Comparison of ENCODE assay signal across 8 cellular contexts in the genomic region with DNA sequence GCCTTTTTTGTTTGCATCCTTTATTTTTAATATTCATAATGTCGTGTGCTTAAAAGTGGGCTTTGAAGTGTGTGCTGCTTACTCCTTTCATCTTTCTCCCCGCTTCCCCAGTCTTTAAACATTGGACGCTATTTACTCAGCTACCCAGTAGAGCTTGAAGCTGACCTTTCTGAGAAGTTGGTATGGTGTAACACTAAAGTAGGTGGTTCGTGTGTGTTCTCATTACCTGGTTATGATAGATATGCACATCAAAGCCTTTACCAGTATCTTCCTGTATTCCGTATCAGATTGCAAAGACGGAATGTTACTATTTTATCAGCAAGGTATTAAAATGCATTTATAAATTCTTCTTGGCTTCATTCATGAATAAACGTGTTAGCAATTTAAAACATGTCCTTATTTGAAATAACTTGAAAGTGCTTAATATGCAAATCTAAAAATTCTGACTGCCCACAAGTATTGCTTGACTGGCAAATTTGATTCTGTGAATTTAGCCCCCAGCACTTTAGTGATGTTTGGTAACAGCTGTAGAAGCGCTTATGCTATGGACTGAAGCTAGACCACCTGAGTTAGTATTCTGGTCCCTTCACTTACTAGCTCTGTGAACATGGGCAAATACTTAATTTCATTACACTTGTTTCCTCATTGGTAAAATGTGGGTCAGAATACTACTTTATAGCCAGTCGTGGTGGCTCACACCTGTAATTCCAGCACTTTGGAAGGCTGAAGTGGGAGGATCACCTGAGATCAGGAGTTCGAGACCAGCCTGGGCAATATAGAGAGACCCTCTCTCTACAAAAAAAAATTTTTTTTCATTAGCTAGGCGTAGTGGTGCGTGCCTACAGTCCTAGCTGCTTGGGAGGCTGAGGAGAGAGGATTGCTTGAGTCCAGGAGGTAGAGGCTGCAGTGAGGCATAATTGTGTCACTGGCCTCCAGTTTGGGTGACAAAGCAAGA. TPM values are rescaled to one million over a fixed set of nuclear protein-coding genes. Genes with fewer than 3 reads are reported as not detected.
DNase-seq lines count a peak whose midpoint lies in the region; ATAC-seq and TF ChIP-seq lines count a peak whose summit lies in the region.

No MANE protein-coding gene starts in this region.

- no peak for DNase-seq in AG04450 (ENCODE audit: low read depth, low spot score)
- no peak for DNase-seq in breast epithelium (ENCODE audit: low spot score in 2 of 2)
- DNase-seq in central memory CD4-positive, alpha-beta T cell: no peak
- DNase-seq in adrenal gland: no peak

- H3K27ac ChIP-seq in AG04450 (ENCODE audit: low read depth, low read length) (peak overlapping the region; percentile 25), HUES64 (ENCODE audit: low read depth, low read length) (no peak overlapping the region), breast epithelium (peak overlapping the region; percentile 99), muscle layer of duodenum (ENCODE audit: low read length) (no peak overlapping the region), adrenal gland (peak overlapping the region in 2 of 5 donors; percentile 96 to 98)

- no peak for TF ChIP-seq POLR2A in breast epithelium (IDR thresholded peaks at IDR 0.05)
- no peak for TF ChIP-seq POLR2A in adrenal gland (IDR thresholded peaks at IDR 0.05)

- POLR2A ChIA-PET in AG04450 (lab: Yijun Ruan, JAX): interaction anchor here (0.6 to 1.3 kb wide), 2 partner anchors 123 to 163 kb away, joined by 3 to 4 read pairs; no protein-coding TSS in a partner anchor

- peak overlapping the region; percentile 88 for H3K4me3 ChIP-seq in AG04450 (ENCODE audit: low read depth, low read length)
- peak overlapping the region; percentile 96 for H3K4me3 ChIP-seq in HUES64 (ENCODE audit: low read length)
- peak overlapping the region; percentile 89 to 95 (median 91) for H3K4me3 ChIP-seq in breast epithelium
- H3K4me3 ChIP-seq in muscle layer of duodenum (ENCODE audit: low read depth in 1 of 2, low read length in 2 of 2): peak overlapping the region; percentile 81
- peak overlapping the region in 2 of 4 donors; percentile 76 to 78 for H3K4me3 ChIP-seq in adrenal gland

- H3K9ac ChIP-seq in HUES64 (ENCODE audit: low read depth, low read length): peak overlapping the region; percentile 88; the same call in 1 of the 2 replicates

- WGBS in HUES64: 80% methylated on average over 8 of the region's 12 CpGs
- WGBS in adrenal gland, 4 donors: 67 to 77% (median 73%) methylated on average over 12 of the region's 12 CpGs

- intact Hi-C loops in breast epithelium (cut with DNase I; ENCODE audit: low total_unique reads) (no loop called here), adrenal gland (cut with DNase I) (no loop called here)

- H3K4me1 ChIP-seq in HUES64 (ENCODE audit: insufficient read depth, low read length): peaks cover 4% of the 10 kb centered on the region; the same call in 1 of the 2 replicates
- H3K4me1 ChIP-seq in breast epithelium: no peaks in the 10 kb centered on the region
- peaks cover 5 to 21% of the 10 kb centered on the region in 2 donors for H3K4me1 ChIP-seq in muscle layer of duodenum (ENCODE audit: control insufficient read depth in 1 of 2, insufficient read depth in 2 of 2, low read length in 2 of 2)
- peaks cover 10 to 26% of the 10 kb centered on the region in 2 donors for H3K4me1 ChIP-seq in adrenal gland (replicated peaks in 1 of 2)

- CTCF ChIA-PET in AG04450 (lab: Charles Lee): interaction anchor here (0.6 to 5.1 kb wide), 7 partner anchors 23 to 1240 kb away, joined by 3 to 53 read pairs (median 4); no protein-coding TSS in a partner anchor

- no peak for TF ChIP-seq CTCF in AG04450 (IDR thresholded peaks at IDR 0.05; ENCODE audit: low read depth, low read length)
- TF ChIP-seq CTCF in breast epithelium (IDR thresholded peaks at IDR 0.05): no peak
- TF ChIP-seq CTCF in adrenal gland (IDR thresholded peaks at IDR 0.05): no peak

- no peaks in the 10 kb centered on the region for H3K9me3 ChIP-seq in AG04450 (ENCODE audit: control insufficient read depth, insufficient read depth, low read length)
- no peaks in the 10 kb centered on the region for H3K9me3 ChIP-seq in HUES64 (ENCODE audit: insufficient read depth, low read depth, low read length)
- H3K9me3 ChIP-seq in breast epithelium: no peaks in the 10 kb centered on the region
- H3K9me3 ChIP-seq in muscle layer of duodenum (ENCODE audit: control insufficient read depth in 1 of 2, low read length in 2 of 2): no peaks in the 10 kb centered on the region
- no peaks in the 10 kb centered on the region for H3K9me3 ChIP-seq in adrenal gland (replicated peaks in 1 of 3)

- ATAC-seq in HG02852 (IDR thresholded peaks at IDR 0.05; ENCODE audit: unreplicated experiment): no peak
- ATAC-seq in HG02884 (IDR thresholded peaks at IDR 0.05; ENCODE audit: unreplicated experiment): no peak

- H3K36me3 ChIP-seq in HUES64 (ENCODE audit: insufficient read depth, low read length) (peaks cover 5% of the 10 kb centered on the region), breast epithelium (no peaks in the 10 kb centered on the region), muscle layer of duodenum (ENCODE audit: control insufficient read depth in 1 of 2, insufficient read depth in 2 of 2, low read length in 2 of 2) (peaks cover 3 to 7% of the 10 kb centered on the region in 2 donors), adrenal gland (replicated peaks in 1 of 2) (no peaks in the 10 kb centered on the region)

- H3K27me3 ChIP-seq in AG04450 (ENCODE audit: control insufficient read depth, insufficient read depth, low read length) (no peaks in the 10 kb centered on the region), HUES64 (ENCODE audit: insufficient read depth, low read length) (no peaks in the 10 kb centered on the region), breast epithelium (no peaks in the 10 kb centered on the region), muscle layer of duodenum (ENCODE audit: low read depth, low read length) (no peaks in the 10 kb centered on the region), adrenal gland (no peaks in the 10 kb centered on the region)

RNA-seq across cellular contexts. Expression of a gene that starts 1.7 kb away (rescaled TPM):
- polyA plus RNA-seq in AG04450 (2011; rRNA removed) (180 and 186 TPM in 2 replicates), adrenal gland (10 to 100 TPM; 29.5 to 95.1 (median 45.4) TPM)
- 107 and 125 TPM in 2 replicates for polyA minus RNA-seq in AG04450 (2011; rRNA and poly(A)+ RNA removed)
- polyA plus RNA-seq in HUES64 (2013, experiment 1 of 2): 44.7 TPM
- polyA plus RNA-seq in HUES64 (2013, experiment 2 of 2): 47.4 TPM
- total RNA-seq in breast epithelium (10 to 100 TPM; 39.1 to 48.6 (median 43.6) TPM), adrenal gland (100 to 1,000 TPM in 3 of 8 donors, 10 to 100 TPM in 5; 41.8 to 115 (median 89.0) TPM)

RNA-seq across cellular contexts. Expression of a gene that starts 17.9 kb away (rescaled TPM):
- polyA plus RNA-seq in AG04450 (2011; rRNA removed) (0.01 TPM in 1 of 2 replicates, not detected in the other), adrenal gland (under 1 TPM in 2 of 3 donors, not detected in 1; 0.03 to 0.24 TPM)
- 0.09 TPM in 1 of 2 replicates, not detected in the other for polyA minus RNA-seq in AG04450 (2011; rRNA and poly(A)+ RNA removed)
- 0.05 TPM for polyA plus RNA-seq in HUES64 (2013, experiment 1 of 2)
- polyA plus RNA-seq in HUES64 (2013, experiment 2 of 2): 0.06 TPM
- total RNA-seq in breast epithelium (under 1 TPM in 2 of 3 donors, not detected in 1; 0.16 to 0.29 TPM), adrenal gland (under 1 TPM in 5 of 8 donors, not detected in 3; under 0.01 to 0.94 (median 0.23) TPM)

RNA-seq across cellular contexts. Expression of a gene that starts 51.8 kb away (rescaled TPM):
- 5.8 and 9.3 TPM in 2 replicates for polyA plus RNA-seq in AG04450 (2011; rRNA removed)
- polyA minus RNA-seq in AG04450 (2011; rRNA and poly(A)+ RNA removed): 5.0 and 7.5 TPM in 2 replicates
- polyA plus RNA-seq in HUES64 (2013, experiment 1 of 2): 30.2 TPM
- polyA plus RNA-seq in HUES64 (2013, experiment 2 of 2): 31.2 TPM
- 10 to 100 TPM in 2 of 3 donors, 1 to 10 TPM in 1; 8.5 to 14.0 (median 10.5) TPM for total RNA-seq in breast epithelium
- 10 to 100 TPM in 5 of 8 donors, 1 to 10 TPM in 3; 5.2 to 15.0 (median 12.6) TPM for total RNA-seq in adrenal gland
- 10 to 100 TPM in 1 of 3 donors, 1 to 10 TPM in 2; 4.0 to 14.7 (median 5.8) TPM for polyA plus RNA-seq in adrenal gland

Comparison
In these comparisons a context has a peak if more than half of its experiments do, and no peak if none do; other contexts are left out.
1. H3K27ac ChIP-seq: peak in AG04450 (single experiment) and breast epithelium (2 of 2); none in HUES64 (single experiment) and muscle layer of duodenum (single experiment).